In the genomic region with DNA sequence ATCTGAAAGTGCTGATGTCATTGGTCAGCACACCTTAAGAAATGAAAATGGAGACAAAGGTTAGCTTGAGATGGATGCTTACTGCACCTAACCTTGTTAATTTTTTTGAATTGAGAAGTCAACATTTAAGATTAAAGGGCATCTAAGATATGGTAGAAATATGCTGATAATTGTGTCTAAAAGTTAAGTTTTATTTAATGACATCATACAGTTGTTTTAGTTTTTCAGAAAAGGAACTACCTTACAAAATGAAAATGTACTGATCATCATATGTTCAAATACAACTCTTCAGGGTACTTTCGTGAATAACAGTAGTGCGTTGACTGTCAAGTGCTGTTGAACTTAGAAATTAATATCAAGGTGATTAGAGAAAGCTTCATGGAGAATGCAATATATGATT, we compare ENCODE assay signal across 14 cellular contexts. TPM values are rescaled to one million over a fixed set of nuclear protein-coding genes. Genes with fewer than 3 reads are reported as not detected.
A peak's percentile ranks its signal among the peaks of the same experiment; 100 is the strongest.
DNase-seq lines count a peak whose midpoint lies in the region; ATAC-seq, FAIRE-seq and TF ChIP-seq lines count a peak whose summit lies in the region.
"Had no signal": no experiment of that assay in that cellular context is flagged by ENCODE, and none has a peak within 500 bp of the region (broad histone marks: within the 10 kb centered on the region; RNA-seq: fewer than 3 reads in every experiment).

No MANE protein-coding gene starts in this region.

- H3K9me3 ChIP-seq in A549 (no peaks in the 10 kb centered on the region), H1 (ENCODE audit: insufficient read depth in 2 of 2, low read depth in 1 of 2, low read length in 1 of 2) (no peaks in the 10 kb centered on the region)
- H3K9me3 ChIP-seq: BLaER1 treated with 17β-estradiol and CSF1 and Interleukin-3, amounts not matched to agents 10 nM and 100 nM; SJCRH30 had no signal

- H4K8ac ChIP-seq in H1 (ENCODE audit: extremely low read depth, insufficient read depth, low read length) = no peak overlapping the region

- no peak; a peak in 1 of 5 replicates for TF ChIP-seq RAD21 in A549 (conservative IDR thresholded peaks at IDR 0.05 in 1 of 2, IDR thresholded peaks at IDR 0.05 in 1 of 2)
- TF ChIP-seq RAD21 in H1 (IDR thresholded peaks at IDR 0.05 in 1 of 2, conservative IDR thresholded peaks at IDR 0.05 in 1 of 2; ENCODE audit: low read depth in 2 of 2, low read length in 2 of 2) = no peak

- POLR2A ChIA-PET in A549 (lab: Yijun Ruan, JAX) = interaction anchor here (1.5 kb wide), 1 partner anchor 8 kb away, joined by 6 read pairs; a partner anchor contains a TSS
- POLR2A ChIA-PET in H1 (lab: Charles Lee; ENCODE audit: partially characterized antibody) = interaction anchor here (0.9 to 1.0 kb wide), 2 partner anchors 36 to 41 kb away, joined by 3 to 4 read pairs; a partner anchor contains a TSS

- H3K27me3 ChIP-seq in H1 (replicated peaks in 1 of 4; ENCODE audit: control insufficient read depth in 3 of 4, extremely low read depth in 1 of 4, insufficient read depth in 3 of 4, low read length in 3 of 4) = no peaks in the 10 kb centered on the region
- H3K27me3 ChIP-seq: BLaER1 treated with 17β-estradiol and CSF1 and Interleukin-3, amounts not matched to agents 10 nM and 100 nM; SJCRH30 had no signal

- H3K4ac ChIP-seq in H1 (replicated peaks; ENCODE audit: insufficient read length, low read depth, low read length) = no peak overlapping the region

- H3K18ac ChIP-seq in H1 (ENCODE audit: extremely low read depth, low read length) = no peak overlapping the region

- no peak overlapping the region for H2BK12ac ChIP-seq in H1 (ENCODE audit: low read depth, low read length)

- no peaks in the 10 kb centered on the region for H3K4me1 Mint-ChIP-seq in HFFc6 (ENCODE audit: low read depth)

- no peak overlapping the region for H2BK120ac ChIP-seq in H1 (replicated peaks; ENCODE audit: low read depth, low read length)

- no peak overlapping the region for H3K27ac ChIP-seq in A549
- H3K27ac ChIP-seq in H1 (ENCODE audit: low read depth, low read length) = no peak overlapping the region
- H3K27ac ChIP-seq: BLaER1 treated with 17β-estradiol and CSF1 and Interleukin-3, amounts not matched to agents 10 nM and 100 nM; SJCRH30 had no signal

- peaks cover 14% of the 10 kb centered on the region; the same call in 1 of the 3 replicates for H3K4me1 ChIP-seq in A549
- H3K4me1 ChIP-seq in H1 (replicated peaks in 1 of 4; ENCODE audit: control insufficient read depth in 3 of 4, insufficient read depth in 4 of 4, low read length in 3 of 4) = no peaks in the 10 kb centered on the region
- H3K4me1 ChIP-seq: SJCRH30 had no signal

- H3K36me3 ChIP-seq in H1 (ENCODE audit: control insufficient read depth in 2 of 4, insufficient read depth in 4 of 4, low read length in 3 of 4) = no peaks in the 10 kb centered on the region
- H3K36me3 ChIP-seq: BLaER1 treated with 17β-estradiol and CSF1 and Interleukin-3, amounts not matched to agents 10 nM and 100 nM; SJCRH30 had no signal

- no peak overlapping the region for H2BK20ac ChIP-seq in H1 (ENCODE audit: low read length)

- CTCF ChIA-PET in A549 (lab: Yijun Ruan, JAX) (interaction anchor here (0.6 to 4.0 kb wide), 33 partner anchors 7 to 460 kb away, joined by 3 to 61 read pairs (median 5); a partner anchor contains a TSS), H1 (lab: Charles Lee; ENCODE audit: partially characterized antibody) (interaction anchor here (0.7 to 5.2 kb wide), 23 partner anchors 9 to 712 kb away, joined by 3 to 35 read pairs (median 4); a partner anchor contains a TSS)

- TF ChIP-seq EP300 in A549 (IDR thresholded peaks at IDR 0.05) (no peak), H1 (IDR thresholded peaks at IDR 0.05; ENCODE audit: borderline replicate concordance in 1 of 2, low read depth in 2 of 2, low read length in 2 of 2) (no peak)

- no peaks in the 10 kb centered on the region for H3K27me3 Mint-ChIP-seq in HFFc6 (ENCODE audit: insufficient read depth)
- H3K27me3 Mint-ChIP-seq: CD8-positive, alpha-beta memory T cell had no signal

- TF ChIP-seq POLR2A in A549 (IDR thresholded peaks at IDR 0.05; ENCODE audit: low read length) (no peak), H1 (IDR thresholded peaks at IDR 0.05; ENCODE audit: control extremely low read depth in 1 of 2, low read depth in 2 of 2, low read length in 2 of 2) (no peak)

- H3K23me2 ChIP-seq in H1 (ENCODE audit: low read depth, low read length) = no peaks in the 10 kb centered on the region

- H3K9me3 Mint-ChIP-seq in HFFc6 = no peaks in the 10 kb centered on the region
- H3K9me3 Mint-ChIP-seq: CD8-positive, alpha-beta memory T cell had no signal

- H4K91ac ChIP-seq in H1 (replicated peaks; ENCODE audit: insufficient read length, low read length) = no peak overlapping the region

- no peaks in the 10 kb centered on the region for H3K79me1 ChIP-seq in H1 (ENCODE audit: low read depth, low read length)

- no peaks in the 10 kb centered on the region for H3K79me2 ChIP-seq in H1 (ENCODE audit: control insufficient read depth in 1 of 2, insufficient read depth in 2 of 2, low read length in 2 of 2)

- H3K4me3 ChIP-seq in A549 (no peak overlapping the region), H1 (ENCODE audit: extremely low read depth in 1 of 4, insufficient read depth in 2 of 4, low read depth in 3 of 4, low read length in 4 of 4) (no peak overlapping the region)
- H3K4me3 ChIP-seq: BLaER1 treated with 17β-estradiol and CSF1 and Interleukin-3, amounts not matched to agents 10 nM and 100 nM; SJCRH30 had no signal

- no peaks in the 10 kb centered on the region for H3K36me3 Mint-ChIP-seq in HFFc6 (ENCODE audit: low read depth)

- H3K56ac ChIP-seq in H1 (replicated peaks; ENCODE audit: insufficient read length, low read depth, low read length) = no peak overlapping the region

- DNase-seq in A549 (ENCODE audit: low read depth in 1 of 2, low spot score in 1 of 2) = no peak
- no peak for DNase-seq in HFFc6
- DNase-seq in H1 (ENCODE audit: low read depth in 1 of 2, low spot score in 2 of 2) = no peak
- DNase-seq in left cardiac atrium = no peak
- DNase-seq in stimulated activated CD4-positive, alpha-beta T cell treated with anti-CD3 and anti-CD28 coated beads, Interleukin-4, amount 100 ng/mL, for 4 hours = no peak
- DNase-seq: CD8-positive, alpha-beta memory T cell; KG1; NCI-H524 treated with DMSO at 0.1 percent for 48 hours had no signal

- H2AK5ac ChIP-seq in H1 (ENCODE audit: low read depth, low read length) = no peak overlapping the region

- no peak overlapping the region for H3K23ac ChIP-seq in H1 (ENCODE audit: insufficient read length)

- peak; percentile 74 for FAIRE-seq in A549 (lab: Jason Lieb, UNC)
- FAIRE-seq in H1 (lab: Jason Lieb, UNC) = peak; percentile 36

- H3K9ac ChIP-seq in H1 (replicated peaks in 1 of 4; ENCODE audit: extremely low read depth in 1 of 4, low read depth in 3 of 4, low read length in 3 of 4) = no peak overlapping the region
- H3K9ac ChIP-seq: BLaER1 treated with 17β-estradiol and CSF1 and Interleukin-3, amounts not matched to agents 10 nM and 100 nM had no signal

- H2BK15ac ChIP-seq in H1 (ENCODE audit: low read length) = no peak overlapping the region

- H3K4me3 Mint-ChIP-seq in HFFc6 = no peak overlapping the region
- H3K4me3 Mint-ChIP-seq: CD8-positive, alpha-beta memory T cell had no signal

- H4K5ac ChIP-seq in H1 (ENCODE audit: insufficient read length, low read depth, low read length) = no peak overlapping the region

- H4K20me1 ChIP-seq in H1 (replicated peaks in 1 of 2; ENCODE audit: control insufficient read depth in 1 of 2, insufficient read depth in 2 of 2, low read length in 2 of 2) = no peaks in the 10 kb centered on the region
- H4K20me1 ChIP-seq: BLaER1 treated with 17β-estradiol and CSF1 and Interleukin-3, amounts not matched to agents 10 nM and 100 nM had no signal

- no peak overlapping the region for H2AFZ ChIP-seq in H1 (ENCODE audit: low read length)

- no peak overlapping the region for H3K14ac ChIP-seq in H1 (ENCODE audit: insufficient read length)

- ATAC-seq in A549 (peak in 1 of 2 experiments; percentile 30; a peak in 2 of 6 replicates), left cardiac atrium (no peak), GM18870 (IDR thresholded peaks at IDR 0.05; ENCODE audit: unreplicated experiment) (no peak)

- intact Hi-C loops in left cardiac atrium (cut with DNase I) = no loop called here

- H2BK5ac ChIP-seq in H1 (ENCODE audit: low read depth, low read length) = no peak overlapping the region

- no peak overlapping the region for H3K27ac Mint-ChIP-seq in HFFc6

- TF ChIP-seq CTCF in A549 (IDR thresholded peaks at IDR 0.05) = no peak; the same call in 1 of the 3 replicates
- peak; percentile 21; the same call in 1 of the 2 replicates for TF ChIP-seq CTCF in HFFc6 (IDR thresholded peaks at IDR 0.05)
- TF ChIP-seq CTCF in H1 (IDR thresholded peaks at IDR 0.05; ENCODE audit: control extremely low read depth in 1 of 3, insufficient read depth in 1 of 3, low read depth in 1 of 3, low read length in 3 of 3) = no peak

- 82% methylated on average over 2 of the region's 2 CpGs for WGBS in A549 (ENCODE audit: missing lambda C conversion rate)
- 96% methylated on average over 2 of the region's 2 CpGs; no CpG with 5 or more reads in 1 of the 2 experiments for WGBS in H1 (ENCODE audit: extremely low coverage in 1 of 2, insufficient coverage in 1 of 2, insufficient read length in 1 of 2, insufficient replicate concordance in 2 of 2, low coverage in 1 of 2, low lambda C conversion rate in 2 of 2, missing lambda C conversion rate in 1 of 2), 2 experiments

- H3K4me2 ChIP-seq in A549 = no peak overlapping the region
- H3K4me2 ChIP-seq in H1 (ENCODE audit: insufficient read depth in 1 of 2, low read depth in 2 of 2, low read length in 2 of 2) = no peak overlapping the region

RNA-seq across cellular contexts. Expression of a gene that starts 2.5 kb away (rescaled TPM):
- polyA plus RNA-seq in A549 (2011; rRNA removed) (0.06 TPM in 1 of 2 replicates, not detected in the other), A549 (2017; fragmentation: RNase III; extraction: RNeasy Plus Mini Kit Qiagen cat#74134 plus additional on column Dnase treatment) (not detected in 3 replicates), H1 (2011; rRNA removed) (not detected in 2 replicates)
- not detected in 2 replicates for polyA plus RNA-seq in A549 (2012; cell fraction: cytosol; rRNA removed)
- polyA plus RNA-seq in A549 (2012; cell fraction: nucleus; rRNA removed) = not detected in 2 replicates
- not detected in 2 replicates for polyA minus RNA-seq in A549 (2011; rRNA and poly(A)+ RNA removed)
- under 1 TPM; 0.07 to 0.26 (median 0.13) TPM for total RNA-seq in HFFc6 (2021; fragmentation: NEBNext Ultra II Directional; extraction: Animal tissue kit (Norgen Biotek cat#: 25700))
- total RNA-seq in H1 (2021; fragmentation: NEBNext Ultra II Directional; extraction: Animal tissue kit (Norgen Biotek cat#: 25700)) = not detected in 2 replicates
- polyA plus RNA-seq in H1 (2011; cell fraction: cytosol; rRNA removed) = not detected
- polyA plus RNA-seq in H1 (2011; cell fraction: nucleus; rRNA removed) = not detected
- 0.08 TPM in 1 of 4 replicates, not detected in the others for polyA plus RNA-seq in H1 (2012, experiment 1 of 2)
- not detected for polyA plus RNA-seq in H1 (2012, experiment 2 of 2)
- not detected for polyA plus RNA-seq in H1 (2013, experiment 1 of 2)
- not detected for polyA plus RNA-seq in H1 (2013, experiment 2 of 2)
- polyA minus RNA-seq in H1 (2011; rRNA and poly(A)+ RNA removed) = not detected in 2 replicates
- not detected for polyA minus RNA-seq in H1 (2011; cell fraction: cytosol; rRNA and poly(A)+ RNA removed)
- not detected for polyA minus RNA-seq in H1 (2011; cell fraction: nucleus; rRNA and poly(A)+ RNA removed)
- under 1 TPM; 0.29 to 0.44 TPM for total RNA-seq in left cardiac atrium
- total RNA-seq: A673; CD8-positive, alpha-beta memory T cell; H4; PC-3; SJCRH30 had no signal
- polyA plus RNA-seq: CD8-positive, alpha-beta memory T cell had no signal

RNA-seq across cellular contexts. Expression of a gene that starts 8.0 kb away (rescaled TPM):
- polyA plus RNA-seq in A549 (2011; rRNA removed) (4.8 and 5.5 TPM in 2 replicates), A549 (2017; fragmentation: RNase III; extraction: RNeasy Plus Mini Kit Qiagen cat#74134 plus additional on column Dnase treatment) (2.0 to 2.4 TPM (median 2.2 TPM) in 3 replicates), H1 (2011; rRNA removed) (0.91 and 1.2 TPM in 2 replicates)
- 0.90 and 1.0 TPM in 2 replicates for polyA plus RNA-seq in A549 (2012; cell fraction: cytosol; rRNA removed)
- 0.67 and 0.81 TPM in 2 replicates for polyA plus RNA-seq in A549 (2012; cell fraction: nucleus; rRNA removed)
- polyA minus RNA-seq in A549 (2011; rRNA and poly(A)+ RNA removed) = 1.9 and 3.4 TPM in 2 replicates
- total RNA-seq in HFFc6 (2021; fragmentation: NEBNext Ultra II Directional; extraction: Animal tissue kit (Norgen Biotek cat#: 25700)) = under 1 TPM; 0.38 to 0.83 (median 0.64) TPM
- total RNA-seq in H1 (2021; fragmentation: NEBNext Ultra II Directional; extraction: Animal tissue kit (Norgen Biotek cat#: 25700)) = 1.2 and 1.5 TPM in 2 replicates
- polyA plus RNA-seq in H1 (2011; cell fraction: cytosol; rRNA removed) = 1.2 TPM
- 1.4 TPM for polyA plus RNA-seq in H1 (2011; cell fraction: nucleus; rRNA removed)
- polyA plus RNA-seq in H1 (2012, experiment 1 of 2) = 0.55 to 1.5 TPM (median 0.97 TPM) in 4 replicates
- polyA plus RNA-seq in H1 (2012, experiment 2 of 2) = 0.56 TPM
- 1.8 TPM for polyA plus RNA-seq in H1 (2013, experiment 1 of 2)
- 1.6 TPM for polyA plus RNA-seq in H1 (2013, experiment 2 of 2)
- 0.88 and 1.0 TPM in 2 replicates for polyA minus RNA-seq in H1 (2011; rRNA and poly(A)+ RNA removed)
- polyA minus RNA-seq in H1 (2011; cell fraction: cytosol; rRNA and poly(A)+ RNA removed) = 1.1 TPM
- 2.7 TPM for polyA minus RNA-seq in H1 (2011; cell fraction: nucleus; rRNA and poly(A)+ RNA removed)
- total RNA-seq in left cardiac atrium = 1 to 10 TPM in 1 of 2 donors, under 1 TPM in 1; 0.94 to 1.1 TPM

RNA-seq across cellular contexts. Expression of a gene that starts 8.2 kb away (rescaled TPM):
- polyA plus RNA-seq in A549 (2011; rRNA removed) (32.1 and 50.3 TPM in 2 replicates), A549 (2017; fragmentation: RNase III; extraction: RNeasy Plus Mini Kit Qiagen cat#74134 plus additional on column Dnase treatment) (45.7 to 52.2 TPM (median 50.3 TPM) in 3 replicates), H1 (2011; rRNA removed) (22.1 and 24.0 TPM in 2 replicates)
- polyA plus RNA-seq in A549 (2012; cell fraction: cytosol; rRNA removed) = 26.9 and 30.3 TPM in 2 replicates
- 26.0 and 29.9 TPM in 2 replicates for polyA plus RNA-seq in A549 (2012; cell fraction: nucleus; rRNA removed)
- 16.0 and 19.2 TPM in 2 replicates for polyA minus RNA-seq in A549 (2011; rRNA and poly(A)+ RNA removed)
- total RNA-seq in HFFc6 (2021; fragmentation: NEBNext Ultra II Directional; extraction: Animal tissue kit (Norgen Biotek cat#: 25700)) = 10 to 100 TPM; 50.5 to 69.0 (median 60.8) TPM
- 122 and 134 TPM in 2 replicates for total RNA-seq in H1 (2021; fragmentation: NEBNext Ultra II Directional; extraction: Animal tissue kit (Norgen Biotek cat#: 25700))
- 13.6 TPM for polyA plus RNA-seq in H1 (2011; cell fraction: cytosol; rRNA removed)
- polyA plus RNA-seq in H1 (2011; cell fraction: nucleus; rRNA removed) = 19.4 TPM
- polyA plus RNA-seq in H1 (2012, experiment 1 of 2) = 48.7 to 91.9 TPM (median 53.8 TPM) in 4 replicates
- 29.8 TPM for polyA plus RNA-seq in H1 (2012, experiment 2 of 2)
- polyA plus RNA-seq in H1 (2013, experiment 1 of 2) = 86.1 TPM
- 94.0 TPM for polyA plus RNA-seq in H1 (2013, experiment 2 of 2)
- polyA minus RNA-seq in H1 (2011; rRNA and poly(A)+ RNA removed) = 17.5 and 18.9 TPM in 2 replicates
- polyA minus RNA-seq in H1 (2011; cell fraction: cytosol; rRNA and poly(A)+ RNA removed) = 24.6 TPM
- polyA minus RNA-seq in H1 (2011; cell fraction: nucleus; rRNA and poly(A)+ RNA removed) = 23.2 TPM
- 10 to 100 TPM; 41.0 to 56.0 TPM for total RNA-seq in left cardiac atrium

RNA-seq across cellular contexts. Expression of a gene that starts 31.8 kb away (rescaled TPM):
- polyA plus RNA-seq in A549 (2011; rRNA removed) (not detected in 2 replicates), A549 (2017; fragmentation: RNase III; extraction: RNeasy Plus Mini Kit Qiagen cat#74134 plus additional on column Dnase treatment) (not detected in 3 replicates), H1 (2011; rRNA removed) (not detected in 2 replicates)
- polyA plus RNA-seq in A549 (2012; cell fraction: cytosol; rRNA removed) = 0.01 and 0.07 TPM in 2 replicates
- polyA plus RNA-seq in A549 (2012; cell fraction: nucleus; rRNA removed) = not detected in 2 replicates
- polyA minus RNA-seq in A549 (2011; rRNA and poly(A)+ RNA removed) = not detected in 2 replicates
- total RNA-seq in HFFc6 (2021; fragmentation: NEBNext Ultra II Directional; extraction: Animal tissue kit (Norgen Biotek cat#: 25700)) = not detected
- not detected in 2 replicates for total RNA-seq in H1 (2021; fragmentation: NEBNext Ultra II Directional; extraction: Animal tissue kit (Norgen Biotek cat#: 25700))
- polyA plus RNA-seq in H1 (2011; cell fraction: cytosol; rRNA removed) = not detected
- not detected for polyA plus RNA-seq in H1 (2011; cell fraction: nucleus; rRNA removed)
- 0.29 TPM in 1 of 4 replicates, not detected in the others for polyA plus RNA-seq in H1 (2012, experiment 1 of 2)
- polyA plus RNA-seq in H1 (2012, experiment 2 of 2) = 0.16 TPM
- polyA plus RNA-seq in H1 (2013, experiment 1 of 2) = not detected
- polyA plus RNA-seq in H1 (2013, experiment 2 of 2) = not detected
- not detected in 2 replicates for polyA minus RNA-seq in H1 (2011; rRNA and poly(A)+ RNA removed)
- not detected for polyA minus RNA-seq in H1 (2011; cell fraction: cytosol; rRNA and poly(A)+ RNA removed)
- not detected for polyA minus RNA-seq in H1 (2011; cell fraction: nucleus; rRNA and poly(A)+ RNA removed)
- 10 to 100 TPM in 1 of 2 donors, 1 to 10 TPM in 1; 5.4 to 11.8 TPM for total RNA-seq in left cardiac atrium
- total RNA-seq: A673; CD8-positive, alpha-beta memory T cell; H4; PC-3; SJCRH30 had no signal
- polyA plus RNA-seq: CD8-positive, alpha-beta memory T cell had no signal
